In genomic region chr15:92884813-92885461, GRCh38 we compare ENCODE assay signal across 8 cellular contexts. TPM values are rescaled to one million over a fixed set of nuclear protein-coding genes. Genes with fewer than 3 reads are reported as not detected.
A peak's percentile ranks its signal among the peaks of the same experiment; 100 is the strongest.
DNase-seq lines count a peak whose midpoint lies in the region; ATAC-seq and TF ChIP-seq lines count a peak whose summit lies in the region.

No MANE protein-coding gene starts in this region.

- no peak for DNase-seq in activated CD4-positive, alpha-beta T cell treated with anti-CD3 and anti-CD28 coated beads, Interleukin-2, amount 10 ng/mL, durations not matched to agents 24 days and 14 days
- DNase-seq in activated CD4-positive, alpha-beta T cell treated with anti-CD3 and anti-CD28 coated beads, Interleukin-2, amount 50 U/mL, for 4 hours, result no peak
- no peak for DNase-seq in T-helper 17 cell
- peak; percentile 55 for DNase-seq in fibroblast of villous mesenchyme (ENCODE audit: low read depth)
- DNase-seq in skeletal muscle cell (ENCODE audit: low read depth), result no peak
- no peak for DNase-seq in NCI-H1436 (lab: John Stamatoyannopoulos, UW)
- DNase-seq in NCI-H1694 (lab: John Stamatoyannopoulos, UW), result no peak

- H3K9me3 Mint-ChIP-seq in activated CD4-positive, alpha-beta T cell treated with anti-CD3 and anti-CD28 coated beads, Interleukin-2, amount 10 ng/mL, durations not matched to agents 24 days and 14 days, result peaks cover 2% of the 10 kb centered on the region

- peak overlapping the region; percentile 88 for H3K4me3 Mint-ChIP-seq in activated CD4-positive, alpha-beta T cell treated with anti-CD3 and anti-CD28 coated beads, Interleukin-2, amount 10 ng/mL, durations not matched to agents 24 days and 14 days
- H3K4me3 Mint-ChIP-seq in T-helper 17 cell, result peak overlapping the region; percentile 94

- peak overlapping the region; percentile 98 for H3K27ac Mint-ChIP-seq in activated CD4-positive, alpha-beta T cell treated with anti-CD3 and anti-CD28 coated beads, Interleukin-2, amount 10 ng/mL, durations not matched to agents 24 days and 14 days
- H3K27ac Mint-ChIP-seq in T-helper 17 cell, result peak overlapping the region; percentile 100

- TF ChIP-seq CTCF in fibroblast of villous mesenchyme (IDR thresholded peaks at IDR 0.05; ENCODE audit: insufficient read depth, low read depth, low read length), result no peak

- peaks cover 2% of the 10 kb centered on the region for H3K27me3 Mint-ChIP-seq in activated CD4-positive, alpha-beta T cell treated with anti-CD3 and anti-CD28 coated beads, Interleukin-2, amount 10 ng/mL, durations not matched to agents 24 days and 14 days
- H3K27me3 Mint-ChIP-seq in T-helper 17 cell, result no peaks in the 10 kb centered on the region

- intact Hi-C loops in activated CD4-positive, alpha-beta T cell treated with anti-CD3 and anti-CD28 coated beads, Interleukin-2, amount 10 ng/mL, durations not matched to agents 24 days and 14 days (cut with micrococcal nuclease), result loop anchor here (5.0 kb wide), 1 partner anchor 32 kb away; no protein-coding TSS in a partner anchor

- peaks cover 60% of the 10 kb centered on the region for H3K36me3 Mint-ChIP-seq in activated CD4-positive, alpha-beta T cell treated with anti-CD3 and anti-CD28 coated beads, Interleukin-2, amount 10 ng/mL, durations not matched to agents 24 days and 14 days (ENCODE audit: low read depth)
- H3K36me3 Mint-ChIP-seq in T-helper 17 cell (ENCODE audit: low read depth), result peaks cover 13% of the 10 kb centered on the region

- no peak for ATAC-seq in T-helper 17 cell
- ATAC-seq in HG03354 (IDR thresholded peaks at IDR 0.05; ENCODE audit: poor library complexity, severe bottlenecking, unreplicated experiment), result no peak

- H3K4me1 Mint-ChIP-seq in activated CD4-positive, alpha-beta T cell treated with anti-CD3 and anti-CD28 coated beads, Interleukin-2, amount 10 ng/mL, durations not matched to agents 24 days and 14 days, result peaks cover 57% of the 10 kb centered on the region
- peaks cover 44% of the 10 kb centered on the region for H3K4me1 Mint-ChIP-seq in T-helper 17 cell

- H3K4me3 ChIP-seq in fibroblast of villous mesenchyme (ENCODE audit: low read depth, low read length) (peak overlapping the region; percentile 94), skeletal muscle cell (ENCODE audit: low read depth, low read length) (peak overlapping the region; percentile 80)

- H3K9me3 ChIP-seq in T-helper 17 cell (ENCODE audit: control insufficient read depth, low read length, poor library complexity, severe bottlenecking), result no peaks in the 10 kb centered on the region

RNA-seq across cellular contexts. Expression of gene CHD2, which starts 15.2 kb away (rescaled TPM):
- 105 and 111 TPM in 2 replicates for total RNA-seq in activated CD4-positive, alpha-beta T cell treated with anti-CD3 and anti-CD28 coated beads, Interleukin-2, amount 10 ng/mL, durations not matched to agents 24 days and 14 days
- total RNA-seq in T-helper 17 cell (100 to 1,000 TPM; 505 to 520 TPM), fibroblast of villous mesenchyme (85.7 and 102 TPM in 2 replicates)
